1 cellular context compared by ENCODE assay signal in genomic region chr5:151659001-151659754, GRCh38.
TF ChIP-seq lines count a peak whose summit lies in the region.

No MANE protein-coding gene starts in this region.

TF ChIP-seq in IMR-90, 13 proteins besides CTCF, POLR2A, EP300 and RAD21 (continued from another document):
- TF ChIP-seq RCOR1 (IDR thresholded peaks at IDR 0.05; ENCODE audit: insufficient replicate concordance, low read length): no peak
- TF ChIP-seq CEBPB (IDR thresholded peaks at IDR 0.05; ENCODE audit: low read depth, low read length): peak; percentile 52; the same call in 1 of the 2 replicates
- TF ChIP-seq NFE2L2 (IDR thresholded peaks at IDR 0.05; ENCODE audit: low read depth, low read length): no peak
- TF ChIP-seq RFX5 (IDR thresholded peaks at IDR 0.05; ENCODE audit: low read depth, low read length): no peak
- TF ChIP-seq SMC3 (IDR thresholded peaks at IDR 0.05; ENCODE audit: low read depth, low read length): peak; percentile 98
- TF ChIP-seq BHLHE40 (IDR thresholded peaks at IDR 0.05; ENCODE audit: low read depth, low read length): no peak
- no peak for TF ChIP-seq USF2 (IDR thresholded peaks at IDR 0.05; ENCODE audit: low read depth, low read length)
- 0 out of 2 replicates have a peak, but pooled peaks have one; percentile 59 for TF ChIP-seq CHD1 (IDR thresholded peaks at IDR 0.05; ENCODE audit: low read depth, low read length)
